Comparison of ENCODE assay signal across 26 cellular contexts in genomic region chr6:37205997-37206340, GRCh38. TPM values are rescaled to one million over a fixed set of nuclear protein-coding genes. Genes with fewer than 3 reads are reported as not detected.
DNase-seq lines count a peak whose midpoint lies in the region; ATAC-seq, FAIRE-seq and TF ChIP-seq lines count a peak whose summit lies in the region.
"Had no signal": no experiment of that assay in that cellular context is flagged by ENCODE, and none has a peak within 500 bp of the region (broad histone marks: within the 10 kb centered on the region; RNA-seq: fewer than 3 reads in every experiment).

No MANE protein-coding gene starts in this region.

- SMC1A ChIA-PET in GM12878 (lab: Charles Lee; ENCODE audit: uncharacterized antibody, unreplicated experiment), result no interaction called here

- in situ Hi-C loops in GM12878 (cut with MboI), result loop anchor here (5.0 to 10.0 kb wide), 2 partner anchors 181 to 319 kb away; partner anchors contain the start of gene C6orf89

- H3K27me3 ChIP-seq in BLaER1 treated with 17β-estradiol and CSF1 and Interleukin-3, amounts not matched to agents 10 nM and 100 nM, result no peaks in the 10 kb centered on the region
- H3K27me3 ChIP-seq in GM12878 (replicated peaks in 1 of 2; ENCODE audit: control insufficient read depth in 2 of 2, insufficient read depth in 2 of 2, low read length in 1 of 2), result no peaks in the 10 kb centered on the region
- H3K27me3 ChIP-seq: left lung, MG63, pancreas, right atrium auricular region, spleen, upper lobe of left lung had no signal

- H3K9ac ChIP-seq in BLaER1 treated with 17β-estradiol and CSF1 and Interleukin-3, amounts not matched to agents 10 nM and 100 nM, result peak overlapping the region in 4 of 11 experiments; percentile 3 to 66 (median 22); a peak in 4 of 22 replicates
- no peak overlapping the region for H3K9ac ChIP-seq in GM12878 (ENCODE audit: control insufficient read depth, insufficient read depth, low read length)

- no peaks in the 10 kb centered on the region for H3K79me2 ChIP-seq in GM12878 (ENCODE audit: control insufficient read depth, insufficient read depth, low read length)

- peaks cover 69% of the 10 kb centered on the region for H3K4me1 Mint-ChIP-seq in T-helper 2 cell treated with Interferon-gamma antibody and Interleukin-4, amounts not matched to agents 5 μg/mL and 100 μg/mL, for 36 hours (ENCODE audit: low read depth)
- H3K4me1 Mint-ChIP-seq in T-cell, result peaks cover 75 to 81% (median 77%) of the 10 kb centered on the region in 3 donors

- FAIRE-seq in GM12878 (lab: Jason Lieb, UNC), result no peak
- FAIRE-seq: A549, pancreas had no signal

- RAD21 ChIA-PET in GM12878 (lab: Charles Lee; ENCODE audit: unreplicated experiment), result no interaction called here

- H4K20me1 ChIP-seq in BLaER1 treated with 17β-estradiol and CSF1 and Interleukin-3, amounts not matched to agents 10 nM and 100 nM, result no peaks in the 10 kb centered on the region
- H4K20me1 ChIP-seq in GM12878 (ENCODE audit: control insufficient read depth, insufficient read depth), result no peaks in the 10 kb centered on the region

- no peaks in the 10 kb centered on the region for H3K9me3 Mint-ChIP-seq in T-helper 2 cell treated with Interferon-gamma antibody and Interleukin-4, amounts not matched to agents 5 μg/mL and 100 μg/mL, for 36 hours
- H3K9me3 Mint-ChIP-seq in T-cell, result no peaks in the 10 kb centered on the region
- H3K9me3 Mint-ChIP-seq: activated B cell treated with CpG ODN at 0.5 μM for 24 hours, nephron had no signal

- TF ChIP-seq CTCF in GM12878 (IDR thresholded peaks at IDR 0.05 in 2 of 3, conservative IDR thresholded peaks at IDR 0.05 in 1 of 3; ENCODE audit: control insufficient read depth in 2 of 3, extremely low read depth in 1 of 3, insufficient read depth in 1 of 3, low read depth in 3 of 3, low read length in 3 of 3), result no peak

- TF ChIP-seq RAD21 in GM12878 (IDR thresholded peaks at IDR 0.05; ENCODE audit: insufficient read depth, low read depth, low read length), result no peak

- H3K36me3 ChIP-seq in BLaER1 treated with 17β-estradiol and CSF1 and Interleukin-3, amounts not matched to agents 10 nM and 100 nM, result no peaks in the 10 kb centered on the region
- no peaks in the 10 kb centered on the region for H3K36me3 ChIP-seq in GM12878 (ENCODE audit: control insufficient read depth in 2 of 2, insufficient read depth in 2 of 2, low read length in 1 of 2)
- H3K36me3 ChIP-seq: left lung, MG63, pancreas, right atrium auricular region, spleen, upper lobe of left lung had no signal

- no peaks in the 10 kb centered on the region for H3K36me3 Mint-ChIP-seq in T-helper 2 cell treated with Interferon-gamma antibody and Interleukin-4, amounts not matched to agents 5 μg/mL and 100 μg/mL, for 36 hours (ENCODE audit: low read depth)
- no peaks in the 10 kb centered on the region for H3K36me3 Mint-ChIP-seq in T-cell

- CTCF ChIA-PET in T-cell (lab: Charles Lee), result interaction anchor here (0.5 to 1.7 kb wide), 4 partner anchors 16 to 187 kb away, joined by 3 to 6 read pairs (median 3); no protein-coding TSS in a partner anchor
- CTCF ChIA-PET in GM12878 (lab: Yijun Ruan, JAX), result interaction anchor here (0.6 to 9.2 kb wide), 7 partner anchors 34 to 1071 kb away, joined by 3 to 135 read pairs (median 4); no protein-coding TSS in a partner anchor

- ATAC-seq in T-cell (replicated peaks in 1 of 4), result no peak
- no peak for ATAC-seq in GM12878
- ATAC-seq in left lobe of liver, result no peak
- no peak for ATAC-seq in GM19397 (IDR thresholded peaks at IDR 0.05; ENCODE audit: unreplicated experiment)
- ATAC-seq: A549, left lung, pancreas had no signal

- WGBS in GM12878 (ENCODE audit: insufficient coverage, insufficient replicate concordance, low lambda C conversion rate, missing lambda C conversion rate), result 83% methylated on average over 4 of the region's 4 CpGs

- no peaks in the 10 kb centered on the region for H3K27me3 Mint-ChIP-seq in T-helper 2 cell treated with Interferon-gamma antibody and Interleukin-4, amounts not matched to agents 5 μg/mL and 100 μg/mL, for 36 hours (ENCODE audit: low read depth)
- no peaks in the 10 kb centered on the region for H3K27me3 Mint-ChIP-seq in T-cell
- H3K27me3 Mint-ChIP-seq: activated B cell treated with CpG ODN at 0.5 μM for 24 hours had no signal

- DNase-seq in T-helper 2 cell treated with Interferon-gamma antibody and Interleukin-4, amounts not matched to agents 5 μg/mL and 100 μg/mL, for 36 hours (ENCODE audit: low spot score), result no peak
- DNase-seq in T-helper 2 cell (no peak), T-cell (no peak), GM12878 (ENCODE audit: low read depth, low spot score) (no peak), left lobe of liver (ENCODE audit: low spot score) (no peak), NCI-H510A (lab: John Stamatoyannopoulos, UW) (no peak)
- DNase-seq: activated B cell treated with CpG ODN at 0.5 μM for 24 hours; effector CD8-positive, alpha-beta T cell; foreskin melanocyte; H7; MG63; NCI-H1436; NCI-H524 treated with DMSO at 0.1 percent for 48 hours; pancreas; RPMI8226; spleen; stimulated activated CD4-positive, alpha-beta T cell treated with anti-CD3 and anti-CD28 coated beads, Interleukin-4, amount 100 ng/mL, for 24 hours; T1000 had no signal

- peak overlapping the region; percentile 71 for H3K27ac Mint-ChIP-seq in T-helper 2 cell treated with Interferon-gamma antibody and Interleukin-4, amounts not matched to agents 5 μg/mL and 100 μg/mL, for 36 hours
- peak overlapping the region; percentile 67 to 73 for H3K27ac Mint-ChIP-seq in T-cell
- H3K27ac Mint-ChIP-seq: activated B cell treated with CpG ODN at 0.5 μM for 24 hours had no signal

- H3K9me3 ChIP-seq in BLaER1 treated with 17β-estradiol and CSF1 and Interleukin-3, amounts not matched to agents 10 nM and 100 nM (replicated peaks in 1 of 11), result no peaks in the 10 kb centered on the region
- H3K9me3 ChIP-seq in GM12878 (replicated peaks; ENCODE audit: control insufficient read depth, insufficient read depth, low read length), result no peaks in the 10 kb centered on the region
- H3K9me3 ChIP-seq: A549, left lung, MG63, pancreas, right atrium auricular region, spleen, upper lobe of left lung had no signal

- BruUV-seq in GM12878 (replicated peaks; lab: Mats Ljungman, UMichigan), result no TSS peak

- no peak for TF ChIP-seq POLR2A in GM12878 (IDR thresholded peaks at IDR 0.05; ENCODE audit: low read depth, low read length)

- POLR2A ChIA-PET in T-cell (lab: Charles Lee) (no interaction called here), GM12878 (lab: Charles Lee) (interaction anchor here (0.5 kb wide), 1 partner anchor 110 kb away, joined by 3 read pairs; no protein-coding TSS in a partner anchor)

- intact Hi-C loops in GM12878 (cut with micrococcal nuclease; ENCODE audit: unreplicated experiment), result no loop called here

- TF ChIP-seq EP300 in GM12878 (IDR thresholded peaks at IDR 0.05; ENCODE audit: borderline replicate concordance in 1 of 2, control insufficient read depth in 1 of 2, low read depth in 2 of 2, low read length in 2 of 2), result no peak

- peak overlapping the region; percentile 62 for H2AFZ ChIP-seq in GM12878 (ENCODE audit: control insufficient read depth, low read depth, low read length)

- H3K4me2 ChIP-seq in BLaER1 treated with 17β-estradiol and CSF1 and Interleukin-3, amounts not matched to agents 10 nM and 100 nM, result peak overlapping the region; percentile 45 to 88 (median 67)
- no peak overlapping the region for H3K4me2 ChIP-seq in GM12878 (ENCODE audit: control insufficient read depth, insufficient read depth)
- H3K4me2 ChIP-seq: A549 had no signal

- peak overlapping the region in 9 of 11 experiments; percentile 0 to 65 (median 38); a peak in 10 of 22 replicates for H3K27ac ChIP-seq in BLaER1 treated with 17β-estradiol and CSF1 and Interleukin-3, amounts not matched to agents 10 nM and 100 nM
- H3K27ac ChIP-seq in GM12878 (ENCODE audit: control insufficient read depth, insufficient read depth), result no peak overlapping the region
- H3K27ac ChIP-seq: pancreas, right atrium auricular region, SK-N-MC, upper lobe of left lung had no signal

- no peak overlapping the region for H3K4me3 Mint-ChIP-seq in T-helper 2 cell treated with Interferon-gamma antibody and Interleukin-4, amounts not matched to agents 5 μg/mL and 100 μg/mL, for 36 hours
- H3K4me3 Mint-ChIP-seq in T-cell, result peak overlapping the region in 1 of 3 donors; percentile 20
- H3K4me3 Mint-ChIP-seq: activated B cell treated with CpG ODN at 0.5 μM for 24 hours, nephron had no signal

- H3K4me3 ChIP-seq in BLaER1 treated with 17β-estradiol and CSF1 and Interleukin-3, amounts not matched to agents 10 nM and 100 nM, result no peak overlapping the region
- no peak overlapping the region for H3K4me3 ChIP-seq in GM12878
- H3K4me3 ChIP-seq: A549, left lung, MG63, pancreas, right atrium auricular region, SK-N-MC, spleen, upper lobe of left lung had no signal

- H3K4me1 ChIP-seq in BLaER1 treated with 17β-estradiol and CSF1 and Interleukin-3, amounts not matched to agents 10 nM and 100 nM, result peaks cover 20 to 98% (median 51%) of the 10 kb centered on the region in 10 experiments
- H3K4me1 ChIP-seq in GM12878 (ENCODE audit: control insufficient read depth, insufficient read depth, low read length), result peaks cover 3% of the 10 kb centered on the region; the same call in 1 of the 2 replicates
- H3K4me1 ChIP-seq: pancreas had no signal

RNA-seq across cellular contexts. Expression of gene PIM1, which starts 36.0 kb away (rescaled TPM):
- total RNA-seq in T-cell, result 100 to 1,000 TPM; 225 to 334 (median 313) TPM
- 6.3 and 7.3 TPM in 2 replicates for total RNA-seq in GM12878 (2013; cell fraction: nucleolus; rRNA removed)
- total RNA-seq in GM12878 (2014; rRNA removed), result 10.6 and 12.5 TPM in 2 replicates
- 9.9 and 10.5 TPM in 2 replicates for total RNA-seq in GM12878 (2014; rRNA removed; fragmentation: Illumina TruSeq; extraction: Trizol)
- total RNA-seq in GM12878 (2021), result 20.6 and 22.0 TPM in 2 replicates
- 8.2 TPM for polyA plus RNA-seq in GM12878 (2011; ENCODE audit: low read depth)
- 6.4 and 10.4 TPM in 2 replicates for polyA plus RNA-seq in GM12878 (2011; rRNA removed)
- polyA plus RNA-seq in GM12878 (2011; cell fraction: cytosol; rRNA removed), result 9.2 and 10.8 TPM in 2 replicates
- polyA plus RNA-seq in GM12878 (2011; cell fraction: nucleus; rRNA removed), result 14.0 and 16.8 TPM in 2 replicates
- 12.5 and 17.7 TPM in 2 replicates for polyA plus RNA-seq in GM12878 (2012)
- polyA plus RNA-seq in GM12878 (2014; fragmentation: Illumina TruSeq; extraction: Trizol), result 29.0 and 33.9 TPM in 2 replicates
- 1 to 10 TPM in 1 of 2 experiments, under 1 TPM in 1; 0.66 to 3.0 TPM for polyA plus RNA-seq in GM12878 (2014; fragmentation: Nextera tagmentation; extraction: Ambion mirVana)
- polyA plus RNA-seq in GM12878 (2014; rRNA removed), result 11.1 and 11.6 TPM in 2 replicates
- 1 to 10 TPM; 7.0 to 8.1 TPM for polyA plus RNA-seq in GM12878 (2016; fragmentation: Nextera tagmentation; extraction: Ambion mirVana)
- polyA minus RNA-seq in GM12878 (2011; rRNA and poly(A)+ RNA removed), result 9.8 and 11.3 TPM in 2 replicates
- 4.7 and 7.4 TPM in 2 replicates for polyA minus RNA-seq in GM12878 (2011; cell fraction: cytosol; rRNA and poly(A)+ RNA removed)
- 6.0 and 8.4 TPM in 2 replicates for polyA minus RNA-seq in GM12878 (2011; cell fraction: nucleus; rRNA and poly(A)+ RNA removed)
- total RNA-seq in left lobe of liver, result 5.7 TPM

RNA-seq across cellular contexts. Expression of gene TBC1D22B, which starts 51.6 kb away (rescaled TPM):
- total RNA-seq in T-cell (10 to 100 TPM in 3 of 5 donors, 1 to 10 TPM in 2; 9.5 to 12.6 (median 10.7) TPM), GM12878 (2014; rRNA removed) (11.9 and 13.0 TPM in 2 replicates), GM12878 (2014; rRNA removed; fragmentation: Illumina TruSeq; extraction: Trizol) (9.5 and 9.9 TPM in 2 replicates), GM12878 (2021) (14.9 and 15.2 TPM in 2 replicates), left lobe of liver (2.1 TPM)
- total RNA-seq in GM12878 (2013; cell fraction: nucleolus; rRNA removed), result 15.8 and 16.4 TPM in 2 replicates
- 6.8 TPM for polyA plus RNA-seq in GM12878 (2011; ENCODE audit: low read depth)
- polyA plus RNA-seq in GM12878 (2011; rRNA removed) (7.0 and 7.5 TPM in 2 replicates), GM12878 (2014; fragmentation: Illumina TruSeq; extraction: Trizol) (18.2 and 18.7 TPM in 2 replicates), GM12878 (2014; fragmentation: Nextera tagmentation; extraction: Ambion mirVana) (1 to 10 TPM; 3.4 to 3.7 TPM), GM12878 (2014; rRNA removed) (14.2 and 15.8 TPM in 2 replicates), GM12878 (2016; fragmentation: Nextera tagmentation; extraction: Ambion mirVana) (10 to 100 TPM; 15.4 to 17.7 TPM)
- 8.5 and 11.0 TPM in 2 replicates for polyA plus RNA-seq in GM12878 (2011; cell fraction: cytosol; rRNA removed)
- polyA plus RNA-seq in GM12878 (2011; cell fraction: nucleus; rRNA removed), result 10.4 and 10.6 TPM in 2 replicates
- polyA plus RNA-seq in GM12878 (2012), result 7.1 and 7.4 TPM in 2 replicates
- polyA minus RNA-seq in GM12878 (2011; rRNA and poly(A)+ RNA removed), result 5.8 and 6.3 TPM in 2 replicates
- 3.1 and 3.5 TPM in 2 replicates for polyA minus RNA-seq in GM12878 (2011; cell fraction: cytosol; rRNA and poly(A)+ RNA removed)
- polyA minus RNA-seq in GM12878 (2011; cell fraction: nucleus; rRNA and poly(A)+ RNA removed), result 5.1 and 8.1 TPM in 2 replicates

RNA-seq across cellular contexts. Expression of gene TMEM217, which starts 52.0 kb away (rescaled TPM):
- 1 to 10 TPM in 1 of 5 donors, under 1 TPM in 4; 0.22 to 1.3 (median 0.49) TPM for total RNA-seq in T-cell
- 2.4 and 3.3 TPM in 2 replicates for total RNA-seq in GM12878 (2013; cell fraction: nucleolus; rRNA removed)
- total RNA-seq in GM12878 (2014; rRNA removed), result 2.5 and 3.1 TPM in 2 replicates
- 1.8 and 2.1 TPM in 2 replicates for total RNA-seq in GM12878 (2014; rRNA removed; fragmentation: Illumina TruSeq; extraction: Trizol)
- total RNA-seq in GM12878 (2021), result 1.6 and 1.9 TPM in 2 replicates
- 1.7 TPM for polyA plus RNA-seq in GM12878 (2011; ENCODE audit: low read depth)
- 4.0 and 4.5 TPM in 2 replicates for polyA plus RNA-seq in GM12878 (2011; rRNA removed)
- 2.3 and 2.7 TPM in 2 replicates for polyA plus RNA-seq in GM12878 (2011; cell fraction: cytosol; rRNA removed)
- 2.6 and 3.4 TPM in 2 replicates for polyA plus RNA-seq in GM12878 (2011; cell fraction: nucleus; rRNA removed)
- polyA plus RNA-seq in GM12878 (2012), result 0.84 and 2.1 TPM in 2 replicates
- polyA plus RNA-seq in GM12878 (2014; fragmentation: Illumina TruSeq; extraction: Trizol), result 1.9 and 2.5 TPM in 2 replicates
- 1 to 10 TPM; 1.3 to 2.1 TPM for polyA plus RNA-seq in GM12878 (2014; fragmentation: Nextera tagmentation; extraction: Ambion mirVana)
- 1.9 and 2.4 TPM in 2 replicates for polyA plus RNA-seq in GM12878 (2014; rRNA removed)
- 1 to 10 TPM; 2.5 to 2.8 TPM for polyA plus RNA-seq in GM12878 (2016; fragmentation: Nextera tagmentation; extraction: Ambion mirVana)
- 2.1 and 5.3 TPM in 2 replicates for polyA minus RNA-seq in GM12878 (2011; rRNA and poly(A)+ RNA removed)
- 1.6 and 2.4 TPM in 2 replicates for polyA minus RNA-seq in GM12878 (2011; cell fraction: cytosol; rRNA and poly(A)+ RNA removed)
- 2.1 and 4.0 TPM in 2 replicates for polyA minus RNA-seq in GM12878 (2011; cell fraction: nucleus; rRNA and poly(A)+ RNA removed)
- total RNA-seq in left lobe of liver, result not detected

Comparison
In these comparisons a context has a peak if more than half of its experiments do, and no peak if none do; other contexts are left out.
1. RNA of gene PIM1, which starts 36.0 kb away (total RNA-seq): 225 to 334 TPM in T-cell; 6.3 to 22.0 TPM in GM12878 and 5.7 TPM in left lobe of liver (single experiment); every median in the first group is over 4 times any median in the second.